Comparison of ENCODE assay signal across 8 cellular contexts in genomic region chr1:27603320-27603961, GRCh38. TPM values are rescaled to one million over a fixed set of nuclear protein-coding genes. Genes with fewer than 3 reads are reported as not detected.
DNase-seq lines count a peak whose midpoint lies in the region; ATAC-seq, FAIRE-seq and TF ChIP-seq lines count a peak whose summit lies in the region.

No MANE protein-coding gene starts in this region.

- no peak for FAIRE-seq in bronchial epithelial cell (lab: Jason Lieb, UNC)

- intact Hi-C loops in left lung (cut with DNase I), result loop anchor here in 1 of 2 donors (5.0 kb wide), 1 partner anchor 46 kb away; no protein-coding TSS in a partner anchor
- intact Hi-C loops in stomach (cut with DNase I; ENCODE audit: low total_unique reads), result loop anchor here (10.0 kb wide), 1 partner anchor 299 kb away; no protein-coding TSS in a partner anchor

- H3K4me1 ChIP-seq in RWPE2 (ENCODE audit: insufficient read depth, poor library complexity, severe bottlenecking) (peaks cover 28% of the 10 kb centered on the region), left lung (peaks cover 31 to 64% of the 10 kb centered on the region in 2 donors), stomach (peaks cover 41 to 67% (median 64%) of the 10 kb centered on the region in 4 donors)

- 0 to 1% (median 0%) methylated on average over 7 to 51 of the region's 51 CpGs for WGBS in stomach, 5 donors

- TF ChIP-seq POLR2A in stomach (IDR thresholded peaks at IDR 0.05), result no peak

- H3K9me3 ChIP-seq in RWPE2 (ENCODE audit: severe bottlenecking), result no peaks in the 10 kb centered on the region
- H3K9me3 ChIP-seq in left lung, result no peaks in the 10 kb centered on the region
- no peaks in the 10 kb centered on the region for H3K9me3 ChIP-seq in stomach

- DNase-seq in ACHN (peak; percentile 18), GM13976 (ENCODE audit: low spot score) (peak; percentile 78), RWPE2 (ENCODE audit: low spot score) (no peak), bronchial epithelial cell (ENCODE audit: low read depth) (no peak), left lung (peak in 1 of 2 donors; percentile 86), stomach (peak; percentile 32), HK-2 (ENCODE audit: unreplicated experiment) (no peak)

- 0 out of 3 replicates have a peak, but pooled peaks have one; percentile 5 for ATAC-seq in RWPE2 (ENCODE audit: low read depth)
- ATAC-seq in left lung, result peak; percentile 34
- ATAC-seq in HG03039 (IDR thresholded peaks at IDR 0.05; ENCODE audit: unreplicated experiment), result no peak

- H3K4me3 ChIP-seq in RWPE2 (ENCODE audit: severe bottlenecking) (peak overlapping the region; percentile 85), bronchial epithelial cell (ENCODE audit: low read depth, low read length) (peak overlapping the region; percentile 76), left lung (peak overlapping the region; percentile 78 to 79), stomach (peak overlapping the region; percentile 79 to 98 (median 90))

- TF ChIP-seq EP300 in stomach (IDR thresholded peaks at IDR 0.05), result no peak

- H3K27ac ChIP-seq in RWPE2 (ENCODE audit: poor library complexity, severe bottlenecking) (peak overlapping the region; percentile 77), left lung (peak overlapping the region; percentile 83 to 88), stomach (peak overlapping the region; percentile 89 to 99 (median 96))

- H3K36me3 ChIP-seq in RWPE2 (ENCODE audit: low read depth) (no peaks in the 10 kb centered on the region), bronchial epithelial cell (ENCODE audit: control insufficient read depth, insufficient read depth, low read length) (peaks cover 4% of the 10 kb centered on the region), left lung (no peaks in the 10 kb centered on the region), stomach (no peaks in the 10 kb centered on the region)

- no peaks in the 10 kb centered on the region for H3K27me3 ChIP-seq in RWPE2 (ENCODE audit: insufficient read depth, poor library complexity, severe bottlenecking)
- H3K27me3 ChIP-seq in bronchial epithelial cell (ENCODE audit: control insufficient read depth, insufficient read depth, low read length), result no peaks in the 10 kb centered on the region
- H3K27me3 ChIP-seq in left lung, result peaks cover 0 to 18% of the 10 kb centered on the region in 2 donors
- no peaks in the 10 kb centered on the region for H3K27me3 ChIP-seq in stomach

- TF ChIP-seq CTCF in GM13976 (IDR thresholded peaks at IDR 0.05; ENCODE audit: borderline replicate concordance, control extremely low read depth, extremely low read depth, insufficient read depth, missing control alignments) (no peak), RWPE2 (IDR thresholded peaks at IDR 0.05; ENCODE audit: poor library complexity, severe bottlenecking) (no peak), bronchial epithelial cell (IDR thresholded peaks at IDR 0.05; ENCODE audit: insufficient read depth, low read length, severe bottlenecking) (no peak), left lung (IDR thresholded peaks at IDR 0.05) (no peak), stomach (IDR thresholded peaks at IDR 0.05) (no peak)

- in situ Hi-C loops in ACHN (cut with HindIII; ENCODE audit: low pct_ligation_motif_present, low pct_unique_long_range_greater_than_20kb, low sequenced_read_pairs) (no loop called here), GM13976 (cut with MboI; ENCODE audit: low sequenced_read_pairs, unreplicated experiment) (loop anchor here (10.0 kb wide), 1 partner anchor 209 kb away; the partner anchor contains the start of gene GPR3)

RNA-seq across cellular contexts. Expression of gene AHDC1, which starts 0.5 kb away (rescaled TPM):
- total RNA-seq in bronchial epithelial cell (5.0 and 14.6 TPM in 2 replicates), left lung (10 to 100 TPM; 35.5 to 38.0 TPM), stomach (10 to 100 TPM; 10.8 to 95.0 (median 35.1) TPM)
- polyA plus RNA-seq in stomach, result 10 to 100 TPM in 1 of 3 donors, 1 to 10 TPM in 2; 5.8 to 10.3 (median 8.3) TPM

RNA-seq across cellular contexts. Expression of gene FGR, which starts 31.5 kb away (rescaled TPM):
- 0.13 and 1.1 TPM in 2 replicates for total RNA-seq in bronchial epithelial cell
- 100 to 1,000 TPM in 1 of 2 donors, 10 to 100 TPM in 1; 44.6 to 126 TPM for total RNA-seq in left lung
- 1 to 10 TPM in 3 of 5 donors, not detected in 2; 6.7 to 8.8 (median 7.0) TPM for total RNA-seq in stomach
- polyA plus RNA-seq in stomach, result 1 to 10 TPM; 3.1 to 9.9 (median 4.6) TPM

Comparison
In these comparisons a context has a peak if more than half of its experiments do, and no peak if none do; other contexts are left out.
1. DNase-seq: peak in ACHN (single experiment), GM13976 (single experiment) and stomach (single experiment); none in RWPE2 (single experiment), bronchial epithelial cell (single experiment) and HK-2 (single experiment).
2. RNA of gene FGR, which starts 31.5 kb away (total RNA-seq): 44.6 to 126 TPM in left lung; 6.7 to 8.8 TPM in stomach and 0.13 to 1.1 TPM in bronchial epithelial cell; every median in the first group is over 4 times any median in the second.
3. Peak in every context shown above with its lines, with median percentiles within 50 percentile points of each other: H3K27ac ChIP-seq and H3K4me3 ChIP-seq.